ENCODE assay signal across 1 cellular context in genomic region chr3:40299721-40300335, GRCh38.
TF ChIP-seq lines count a peak whose summit lies in the region.

No MANE protein-coding gene starts in this region.

TF ChIP-seq in K562, 482 proteins besides CTCF, POLR2A, EP300 and RAD21 (continued from another document):
- TF ChIP-seq ETS1 (conservative IDR thresholded peaks at IDR 0.05; ENCODE audit: control insufficient read depth, low read depth, low read length) = no peak
- no peak for TF ChIP-seq PTBP1 (IDR thresholded peaks at IDR 0.05; ENCODE audit: low read depth, low read length)
- TF ChIP-seq PML (IDR thresholded peaks at IDR 0.05; ENCODE audit: low read length) = peak; percentile 47; the same call in 1 of the 2 replicates
- TF ChIP-seq LARP7 (IDR thresholded peaks at IDR 0.05) = no peak
- peak; percentile 34; the same call in 1 of the 2 replicates for TF ChIP-seq ZBTB17 (CRISPR knock-in tag; IDR thresholded peaks at IDR 0.05)
- peak; percentile 94 for TF ChIP-seq DPF2 (IDR thresholded peaks at IDR 0.05)
- peak; percentile 57; the same call in 1 of the 2 replicates for TF ChIP-seq SUPT5H (IDR thresholded peaks at IDR 0.05)
- TF ChIP-seq THAP12 (CRISPR knock-in tag; IDR thresholded peaks at IDR 0.05) = 0 out of 2 replicates have a peak, but pooled peaks have one; percentile 30
- no peak for TF ChIP-seq COPS2 (conservative IDR thresholded peaks at IDR 0.05)
- TF ChIP-seq ZNF431 (CRISPR knock-in tag; IDR thresholded peaks at IDR 0.05) = no peak
- TF ChIP-seq CEBPZ (IDR thresholded peaks at IDR 0.05; ENCODE audit: borderline replicate concordance, low read depth, low read length) = no peak
- TF ChIP-seq ARNT (IDR thresholded peaks at IDR 0.05) = peak; percentile 45 to 49; a peak in 2 of 4 replicates
- TF ChIP-seq POLR2H (tag; IDR thresholded peaks at IDR 0.05; ENCODE audit: low read depth) = peak; percentile 86
- peak; percentile 72 for TF ChIP-seq BRD9 (IDR thresholded peaks at IDR 0.05; ENCODE audit: low read depth, partially characterized antibody)
- peak; percentile 71 for TF ChIP-seq GABPA (tag; conservative IDR thresholded peaks at IDR 0.05; ENCODE audit: low read depth)
- TF ChIP-seq GATA2 (CRISPR knock-in tag; IDR thresholded peaks at IDR 0.05) = no peak
- TF ChIP-seq ZNF561 (CRISPR knock-in tag; conservative IDR thresholded peaks at IDR 0.05) = no peak
- TF ChIP-seq NFIC (IDR thresholded peaks at IDR 0.05) = 0 out of 2 replicates have a peak, but pooled peaks have one; percentile 22
- no peak for TF ChIP-seq ZNF655 (CRISPR knock-in tag; IDR thresholded peaks at IDR 0.05)
- TF ChIP-seq ZNF134 (CRISPR knock-in tag; conservative IDR thresholded peaks at IDR 0.05) = 0 out of 2 replicates have a peak, but pooled peaks have one; percentile 22
- TF ChIP-seq MBD2 (IDR thresholded peaks at IDR 0.05; ENCODE audit: borderline replicate concordance, low read depth) = 0 out of 2 replicates have a peak, but pooled peaks have one; percentile 51
- TF ChIP-seq ZNF384 (IDR thresholded peaks at IDR 0.05; ENCODE audit: low read depth, low read length) = no peak
- TF ChIP-seq NR2C2 (CRISPR knock-in tag; IDR thresholded peaks at IDR 0.05) = no peak
- peak; percentile 89 for TF ChIP-seq NR2C2 (tag; IDR thresholded peaks at IDR 0.05)
- TF ChIP-seq HNRNPK (IDR thresholded peaks at IDR 0.05; ENCODE audit: low read depth, low read length, poor library complexity, severe bottlenecking) = no peak
- peak in 1 of 3 experiments; percentile 85 for TF ChIP-seq YY1 (IDR thresholded peaks at IDR 0.05; ENCODE audit: borderline replicate concordance in 1 of 3, control insufficient read depth in 1 of 3, extremely low read depth in 1 of 3, insufficient read depth in 3 of 3, insufficient read length in 1 of 3, insufficient replicate concordance in 2 of 3, low read depth in 1 of 3, low read length in 2 of 3)
- no peak for TF ChIP-seq SMARCB1 (IDR thresholded peaks at IDR 0.05; ENCODE audit: insufficient read length, low read depth)
- TF ChIP-seq TAF1 (IDR thresholded peaks at IDR 0.05; ENCODE audit: control insufficient read depth, extremely low read depth, insufficient read depth, low read length, severe bottlenecking) = peak; percentile 97
- peak; percentile 100 for TF ChIP-seq NFE2 (IDR thresholded peaks at IDR 0.05; ENCODE audit: low read depth)
- no peak for TF ChIP-seq CAMTA2 (CRISPR knock-in tag; conservative IDR thresholded peaks at IDR 0.05)
TF ChIP-seq in K562: peak in this region for 160.
